In genomic region chr11:124800226-124800929, GRCh38 we compare ENCODE assay signal across 1 cellular context.
TF ChIP-seq lines count a peak whose summit lies in the region.

Gene MSANTD2 (minus strand): TSS chr11:124800406. CDS start chr11:124800380, 26 bp downstream.

TF ChIP-seq in K562, 482 proteins besides CTCF, POLR2A, EP300 and RAD21 (continued from another document):
- 0 out of 2 replicates have a peak, but pooled peaks have one; percentile 66 for TF ChIP-seq RREB1 (CRISPR knock-in tag; IDR thresholded peaks at IDR 0.05)
- peak; percentile 84; the same call in 1 of the 2 replicates for TF ChIP-seq ETV5 (CRISPR knock-in tag; IDR thresholded peaks at IDR 0.05; ENCODE audit: low read depth)
- peak; percentile 88 for TF ChIP-seq ZFX (CRISPR knock-in tag; IDR thresholded peaks at IDR 0.05)
- TF ChIP-seq HCFC1 (IDR thresholded peaks at IDR 0.05; ENCODE audit: low read depth, low read length), result peak; percentile 69
- TF ChIP-seq MEIS2 (IDR thresholded peaks at IDR 0.05; ENCODE audit: partially characterized antibody), result no peak
- peak; percentile 97 for TF ChIP-seq POLR2G (IDR thresholded peaks at IDR 0.05; ENCODE audit: low read depth, low read length)
- TF ChIP-seq SAFB2 (IDR thresholded peaks at IDR 0.05; ENCODE audit: borderline replicate concordance, low read depth, low read length, severe bottlenecking), result no peak
- no peak for TF ChIP-seq ZNF318 (IDR thresholded peaks at IDR 0.05; ENCODE audit: borderline replicate concordance in 1 of 2, low read depth in 1 of 2)
- TF ChIP-seq EGR1 (conservative IDR thresholded peaks at IDR 0.05), result peak; percentile 43
- TF ChIP-seq U2AF1 (optimal IDR thresholded peaks at IDR 0.05; ENCODE audit: low read depth, low read length), result peak; percentile 8
- no peak for TF ChIP-seq TAF9B (IDR thresholded peaks at IDR 0.05; ENCODE audit: partially characterized antibody)
- TF ChIP-seq GTF2F1 (IDR thresholded peaks at IDR 0.05; ENCODE audit: low read depth, low read length), result 0 out of 2 replicates have a peak, but pooled peaks have one; percentile 36
- peak; percentile 14 for TF ChIP-seq PRDM10 (IDR thresholded peaks at IDR 0.05; ENCODE audit: partially characterized antibody)
- peak; percentile 49; the same call in 1 of the 2 replicates for TF ChIP-seq NCOA6 (IDR thresholded peaks at IDR 0.05)
TF ChIP-seq in K562: peak in this region for 90.
